1 cellular context compared by ENCODE assay signal in genomic region chr20:35284992-35285805, GRCh38.
A peak's percentile ranks its signal among the peaks of the same experiment; 100 is the strongest.
TF ChIP-seq lines count a peak whose summit lies in the region.

No MANE protein-coding gene starts in this region.

TF ChIP-seq in HepG2, 621 proteins besides CTCF, POLR2A, EP300 and RAD21 (continued from another document and continues in another):
- TF ChIP-seq DMTF1 (CRISPR knock-in tag; IDR thresholded peaks at IDR 0.05) (no peak), XBP1 (CRISPR knock-in tag; IDR thresholded peaks at IDR 0.05) (no peak), ZBTB4 (CRISPR knock-in tag; IDR thresholded peaks at IDR 0.05; ENCODE audit: borderline replicate concordance) (no peak), ZNF296 (CRISPR knock-in tag; conservative IDR thresholded peaks at IDR 0.05) (no peak), MAFF (IDR thresholded peaks at IDR 0.05; ENCODE audit: low read depth, low read length) (no peak), HMGXB3 (CRISPR knock-in tag; IDR thresholded peaks at IDR 0.05; ENCODE audit: borderline replicate concordance) (no peak), ZNF768 (CRISPR knock-in tag; IDR thresholded peaks at IDR 0.05) (no peak), NFAT5 (CRISPR knock-in tag; IDR thresholded peaks at IDR 0.05) (no peak), SOX6 (IDR thresholded peaks at IDR 0.05) (no peak), SOX6 (CRISPR knock-in tag; IDR thresholded peaks at IDR 0.05) (no peak), E2F2 (CRISPR knock-in tag; IDR thresholded peaks at IDR 0.05; ENCODE audit: borderline replicate concordance) (no peak), AHR (CRISPR knock-in tag; IDR thresholded peaks at IDR 0.05) (0 out of 2 replicates have a peak, but pooled peaks have one; percentile 53), ATF7 (IDR thresholded peaks at IDR 0.05) (no peak), ATF7 (CRISPR knock-in tag; IDR thresholded peaks at IDR 0.05) (no peak), FOXK1 (CRISPR knock-in tag; IDR thresholded peaks at IDR 0.05; ENCODE audit: borderline replicate concordance, low read depth) (no peak), BCL6 (CRISPR knock-in tag; IDR thresholded peaks at IDR 0.05) (no peak), BCL3 (CRISPR knock-in tag; IDR thresholded peaks at IDR 0.05) (no peak), ZBTB44 (CRISPR knock-in tag; IDR thresholded peaks at IDR 0.05) (no peak), KLF15 (CRISPR knock-in tag; IDR thresholded peaks at IDR 0.05; ENCODE audit: borderline replicate concordance) (no peak), SIX1 (CRISPR knock-in tag; IDR thresholded peaks at IDR 0.05; ENCODE audit: borderline replicate concordance) (no peak), HDAC2 (CRISPR knock-in tag; IDR thresholded peaks at IDR 0.05) (no peak; the same call in 1 of the 2 replicates), SNAPC4 (CRISPR knock-in tag; IDR thresholded peaks at IDR 0.05) (no peak), ZNF781 (CRISPR knock-in tag; IDR thresholded peaks at IDR 0.05; ENCODE audit: borderline replicate concordance, not compliant biosample characterization) (no peak), NFRKB (IDR thresholded peaks at IDR 0.05) (no peak), HNRNPK (IDR thresholded peaks at IDR 0.05; ENCODE audit: low read depth, low read length, poor library complexity, severe bottlenecking) (no peak), HINFP (CRISPR knock-in tag; IDR thresholded peaks at IDR 0.05; ENCODE audit: low read depth) (no peak; the same call in 1 of the 2 replicates)
